ENCODE assay signal across 23 cellular contexts in the genomic region with DNA sequence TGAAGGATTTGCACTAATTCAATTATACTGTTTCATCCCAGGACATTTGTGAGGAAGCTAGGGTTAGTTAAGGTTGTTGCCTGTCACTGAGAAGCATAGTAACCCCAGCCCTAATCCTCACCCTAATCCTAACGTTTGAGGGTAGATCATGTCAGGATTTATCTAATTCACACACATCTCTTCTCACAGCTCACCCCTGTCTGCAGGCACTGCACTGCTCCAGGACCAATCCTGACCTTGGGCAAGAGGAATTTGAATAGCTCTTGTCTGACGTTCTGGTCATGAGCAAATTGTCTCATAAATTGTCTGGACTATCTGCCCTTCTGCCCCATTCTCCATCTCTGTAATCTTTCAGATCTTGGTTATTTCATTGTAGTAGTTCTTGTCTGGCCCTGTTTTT. TPM values are rescaled to one million over a fixed set of nuclear protein-coding genes. Genes with fewer than 3 reads are reported as not detected.
"Had no signal": no experiment of that assay in that cellular context is flagged by ENCODE, and none has a peak within 500 bp of the region (broad histone marks: within the 10 kb centered on the region; RNA-seq: fewer than 3 reads in every experiment).

No MANE protein-coding gene starts in this region.

- H3K27ac ChIP-seq: dorsolateral prefrontal cortex, gastrocnemius medialis, hepatocyte, prostate gland, right atrium auricular region, suprapubic skin had no signal

- FAIRE-seq: keratinocyte had no signal

- H3K4me2 ChIP-seq: hepatocyte, smooth muscle cell had no signal

- H3K9me3 ChIP-seq: gastrocnemius medialis, prostate gland, right atrium auricular region, suprapubic skin had no signal

- H2AFZ ChIP-seq: hepatocyte had no signal

- H3K4me1 ChIP-seq: gastrocnemius medialis, prostate gland, right atrium auricular region, suprapubic skin had no signal

- H3K79me2 ChIP-seq: hepatocyte had no signal

- DNase-seq: dorsolateral prefrontal cortex; effector CD4-positive, alpha-beta T cell; foreskin fibroblast; gastrocnemius medialis; head of caudate nucleus; naive thymus-derived CD8-positive, alpha-beta T cell; nephron progenitor cell; nucleus accumbens; stimulated activated CD4-positive, alpha-beta T cell treated with anti-CD3 and anti-CD28 coated beads, Interleukin-12 subunit alpha, Interleukin-12 subunit beta, amount 100 ng/mL, for 4 hours; stimulated activated CD4-positive, alpha-beta T cell treated with anti-CD3 and anti-CD28 coated beads, Interleukin-1b, Interleukin-23, amount 100 ng/mL, for 48 hours; stimulated activated CD4-positive, alpha-beta T cell treated with anti-CD3 and anti-CD28 coated beads, Interleukin-4, amount 100 ng/mL, for 1 hour; stimulated activated CD8-positive, alpha-beta memory T cell treated with anti-CD3 and anti-CD28 coated beads, Interleukin-4, amount 100 ng/mL, for 48 hours; stimulated activated naive CD4-positive, alpha-beta T cell; stimulated activated naive CD8-positive, alpha-beta T cell treated with anti-CD3 and anti-CD28 coated beads, Interleukin-15, amount 100 ng/mL, for 72 hours had no signal

- H3K27me3 ChIP-seq: gastrocnemius medialis, hepatocyte, right atrium auricular region, suprapubic skin had no signal

- H3K36me3 ChIP-seq: gastrocnemius medialis, prostate gland, right atrium auricular region, suprapubic skin had no signal

- H3K4me3 ChIP-seq: dorsolateral prefrontal cortex, gastrocnemius medialis, hepatocyte, lung, prostate gland, right atrium auricular region, smooth muscle cell, suprapubic skin had no signal

- ATAC-seq: gastrocnemius medialis; left lobe of liver; naive thymus-derived CD8-positive, alpha-beta T cell; sciatic nerve; stimulated activated naive CD8-positive, alpha-beta T cell treated with anti-CD3 and anti-CD28 coated beads, Interleukin-15, amount 100 ng/mL, for 72 hours had no signal

RNA-seq across cellular contexts. Expression of a gene that starts 18.6 kb away (rescaled TPM):
- total RNA-seq: naive thymus-derived CD8-positive, alpha-beta T cell had no signal
- polyA plus RNA-seq: keratinocyte; naive thymus-derived CD8-positive, alpha-beta T cell had no signal
